ENCODE assay signal across 9 cellular contexts in genomic region chr14:52355016-52355430, GRCh38. TPM values are rescaled to one million over a fixed set of nuclear protein-coding genes. Genes with fewer than 3 reads are reported as not detected.
DNase-seq lines count a peak whose midpoint lies in the region; ATAC-seq and TF ChIP-seq lines count a peak whose summit lies in the region.
"Had no signal": no experiment of that assay in that cellular context is flagged by ENCODE, and none has a peak within 500 bp of the region (broad histone marks: within the 10 kb centered on the region; RNA-seq: fewer than 3 reads in every experiment).

No MANE protein-coding gene starts in this region.

- CTCF ChIA-PET in Panc1 (lab: Charles Lee), result no interaction called here
- CTCF ChIA-PET in activated CD4-positive, alpha-beta T cell treated with anti-CD3 and anti-CD28 coated beads for 36 hours (lab: Charles Lee), result no interaction called here

- H3K4me3 ChIP-seq in Panc1 (ENCODE audit: low read depth in 2 of 2, low read length in 2 of 2) (no peak overlapping the region), epithelial cell of proximal tubule (ENCODE audit: low read depth, low read length) (no peak overlapping the region), BE2C (ENCODE audit: low read depth, low read length) (no peak overlapping the region), neuronal stem cell (ENCODE audit: low read length in 2 of 2) (no peak overlapping the region)

- H3K4me1 ChIP-seq in Panc1 (ENCODE audit: control insufficient read depth, insufficient read depth, low read length) (no peaks in the 10 kb centered on the region), BE2C (peaks cover 22% of the 10 kb centered on the region), neuronal stem cell (ENCODE audit: control insufficient read depth in 2 of 2, insufficient read depth in 1 of 2, low read depth in 1 of 2, low read length in 2 of 2) (peaks cover 0 to 2% of the 10 kb centered on the region in 2 donors)

- no peak overlapping the region for H3K4me3 Mint-ChIP-seq in activated CD4-positive, alpha-beta T cell treated with anti-CD3 and anti-CD28 coated beads for 36 hours

- H3K9me3 Mint-ChIP-seq in activated CD4-positive, alpha-beta T cell treated with anti-CD3 and anti-CD28 coated beads for 36 hours (ENCODE audit: low read depth), result no peaks in the 10 kb centered on the region

- BruUV-seq in Panc1 (replicated peaks; lab: Mats Ljungman, UMichigan), result no TSS peak

- in situ Hi-C loops in Panc1 (cut with HindIII; ENCODE audit: low pct_unique_long_range_greater_than_20kb, low sequenced_read_pairs), result no loop called here

- H4K8ac ChIP-seq in neuronal stem cell (ENCODE audit: low read depth, low read length), result no peak overlapping the region

- DNase-seq in GM04504 (ENCODE audit: low read depth) (peak; percentile 88), Panc1 (ENCODE audit: low read depth, low spot score) (peak; percentile 73), epithelial cell of proximal tubule (ENCODE audit: low read depth) (peak; percentile 93), renal cortical epithelial cell (ENCODE audit: low read depth) (peak; percentile 99), BE2C (no peak), anterior cingulate cortex (lab: John Stamatoyannopoulos, UW) (no peak), neuronal stem cell (ENCODE audit: low spot score) (no peak)
- no peak for DNase-seq in activated CD4-positive, alpha-beta T cell treated with anti-CD3 and anti-CD28 coated beads for 36 hours
- DNase-seq: NCI-H82 had no signal

- POLR2A ChIA-PET in Panc1 (lab: Charles Lee), result no interaction called here
- POLR2A ChIA-PET in activated CD4-positive, alpha-beta T cell treated with anti-CD3 and anti-CD28 coated beads for 36 hours (lab: Charles Lee), result no interaction called here

- intact Hi-C loops in Panc1 (cut with micrococcal nuclease; ENCODE audit: unreplicated experiment), result no loop called here
- intact Hi-C loops in activated CD4-positive, alpha-beta T cell treated with anti-CD3 and anti-CD28 coated beads for 36 hours (cut with DNase I, micrococcal nuclease), result no loop called here

- H3K9me3 ChIP-seq in Panc1 (ENCODE audit: control insufficient read depth, insufficient read depth, low read depth, low read length) (no peaks in the 10 kb centered on the region), BE2C (no peaks in the 10 kb centered on the region), neuronal stem cell (replicated peaks in 1 of 2; ENCODE audit: control insufficient read depth in 2 of 2, insufficient read depth in 1 of 2, low read depth in 1 of 2, low read length in 2 of 2) (no peaks in the 10 kb centered on the region)

- peaks cover 46% of the 10 kb centered on the region for H3K4me1 Mint-ChIP-seq in activated CD4-positive, alpha-beta T cell treated with anti-CD3 and anti-CD28 coated beads for 36 hours

- peak; percentile 79 for ATAC-seq in Panc1
- ATAC-seq in activated CD4-positive, alpha-beta T cell treated with anti-CD3 and anti-CD28 coated beads for 36 hours, result no peak

- H2BK15ac ChIP-seq in neuronal stem cell (ENCODE audit: low read length), result no peak overlapping the region

- H2BK120ac ChIP-seq in neuronal stem cell (ENCODE audit: low read depth, low read length), result no peak overlapping the region

- H3K23ac ChIP-seq in neuronal stem cell (ENCODE audit: low read depth, low read length, poor library complexity), result no peak overlapping the region

- H3K36me3 ChIP-seq in Panc1 (ENCODE audit: control insufficient read depth, insufficient read depth, low read length) (no peaks in the 10 kb centered on the region), BE2C (no peaks in the 10 kb centered on the region), neuronal stem cell (replicated peaks in 1 of 2; ENCODE audit: control insufficient read depth in 2 of 2, insufficient read depth in 2 of 2, low read length in 2 of 2) (no peaks in the 10 kb centered on the region)

- no peak overlapping the region for H3K9ac ChIP-seq in neuronal stem cell (ENCODE audit: low read depth, low read length, poor library complexity)

- no peak overlapping the region for H3K4me2 ChIP-seq in neuronal stem cell (ENCODE audit: insufficient read depth, low read length, poor library complexity, severe bottlenecking)

- H2AFZ ChIP-seq in neuronal stem cell (ENCODE audit: low read length), result no peak overlapping the region

- no peak for TF ChIP-seq CTCF in Panc1 (IDR thresholded peaks at IDR 0.05)
- no peak for TF ChIP-seq CTCF in epithelial cell of proximal tubule (conservative IDR thresholded peaks at IDR 0.05; ENCODE audit: low read depth, low read length)
- TF ChIP-seq CTCF in BE2C (IDR thresholded peaks at IDR 0.05; ENCODE audit: low read depth, low read length), result no peak

- WGBS in neuronal stem cell (ENCODE audit: extremely low coverage in 2 of 2, insufficient read length in 2 of 2, insufficient replicate concordance in 1 of 2), 2 donors, result no CpG with 5 or more reads among the region's 2 CpGs

- no peak overlapping the region for H3K27ac ChIP-seq in Panc1 (ENCODE audit: low read length)
- H3K27ac ChIP-seq in neuronal stem cell (replicated peaks; ENCODE audit: low read length), result no peak overlapping the region

- H3K27me3 ChIP-seq in Panc1 (ENCODE audit: control insufficient read depth, insufficient read depth, low read length), result no peaks in the 10 kb centered on the region
- H3K27me3 ChIP-seq in BE2C, result no peaks in the 10 kb centered on the region
- no peaks in the 10 kb centered on the region for H3K27me3 ChIP-seq in neuronal stem cell (ENCODE audit: control insufficient read depth in 3 of 3, insufficient read depth in 3 of 3, low read depth in 1 of 3, low read length in 3 of 3)

- no peak overlapping the region for H2BK5ac ChIP-seq in neuronal stem cell (ENCODE audit: low read length)

- H4K91ac ChIP-seq in neuronal stem cell (ENCODE audit: low read depth, low read length, poor library complexity), result no peak overlapping the region

- H3K4ac ChIP-seq in neuronal stem cell (ENCODE audit: low read length), result no peak overlapping the region

- no peak overlapping the region for H3K18ac ChIP-seq in neuronal stem cell (ENCODE audit: low read length)

- no peak overlapping the region for H2AK5ac ChIP-seq in neuronal stem cell (ENCODE audit: low read depth, low read length)

- H3K27me3 Mint-ChIP-seq in activated CD4-positive, alpha-beta T cell treated with anti-CD3 and anti-CD28 coated beads for 36 hours, result peaks cover 5% of the 10 kb centered on the region

- H2BK12ac ChIP-seq in neuronal stem cell (ENCODE audit: low read length), result no peak overlapping the region

- H3K27ac Mint-ChIP-seq in activated CD4-positive, alpha-beta T cell treated with anti-CD3 and anti-CD28 coated beads for 36 hours, result no peak overlapping the region

- H3K14ac ChIP-seq in neuronal stem cell (ENCODE audit: low read length), result no peak overlapping the region

- no peaks in the 10 kb centered on the region for H3K36me3 Mint-ChIP-seq in activated CD4-positive, alpha-beta T cell treated with anti-CD3 and anti-CD28 coated beads for 36 hours (ENCODE audit: low read depth)

- no peaks in the 10 kb centered on the region for H3K79me1 ChIP-seq in neuronal stem cell (ENCODE audit: low read depth, low read length)

RNA-seq across cellular contexts. Expression of gene PTGER2, which starts 40.9 kb away (rescaled TPM):
- total RNA-seq in Panc1 (2021; ENCODE audit: unreplicated experiment) (0.41 TPM), epithelial cell of proximal tubule (2.2 TPM in 2 replicates), renal cortical epithelial cell (8.7 and 41.3 TPM in 2 replicates)
- polyA plus RNA-seq in Panc1 (2012; ENCODE audit: insufficient read length), result 1.9 TPM
- polyA plus RNA-seq in BE2C (2012; ENCODE audit: insufficient read depth, insufficient read length, low read depth), result 135 TPM
- total RNA-seq in activated CD4-positive, alpha-beta T cell treated with anti-CD3 and anti-CD28 coated beads for 36 hours, result 1 to 10 TPM; 2.4 TPM
- polyA plus RNA-seq in neuronal stem cell (2013, experiment 1 of 2), result not detected
- polyA plus RNA-seq in neuronal stem cell (2013, experiment 2 of 2), result not detected

Comparison
In these comparisons a context has a peak if more than half of its experiments do, and no peak if none do; other contexts are left out.
1. DNase-seq: peak in GM04504 (single experiment), Panc1 (single experiment), epithelial cell of proximal tubule (single experiment) and renal cortical epithelial cell (single experiment); none in BE2C (single experiment), anterior cingulate cortex (0 of 58), activated CD4-positive, alpha-beta T cell treated with anti-CD3 and anti-CD28 coated beads for 36 hours (single experiment) and neuronal stem cell (single experiment).